Comparison of ENCODE assay signal across 23 cellular contexts in genomic region chr2:182300603-182301002, GRCh38.
DNase-seq lines count a peak whose midpoint lies in the region; ATAC-seq and TF ChIP-seq lines count a peak whose summit lies in the region.
"Had no signal": no experiment of that assay in that cellular context is flagged by ENCODE, and none has a peak within 500 bp of the region (broad histone marks: within the 10 kb centered on the region; RNA-seq: fewer than 3 reads in every experiment).

No MANE protein-coding gene starts in this region.

- TF ChIP-seq POLR2A in thyroid gland (IDR thresholded peaks at IDR 0.05) (no peak), Peyer's patch (IDR thresholded peaks at IDR 0.05) (no peak)

- intact Hi-C loops in thyroid gland (cut with DNase I): no loop called here

- H3K27ac ChIP-seq in thyroid gland: peak overlapping the region; percentile 33 to 52 (median 35)
- H3K27ac ChIP-seq in Peyer's patch: no peak overlapping the region
- H3K27ac ChIP-seq: 22Rv1, tibial artery had no signal

- H3K4me3 ChIP-seq in epithelial cell of esophagus (ENCODE audit: low read length) (no peak overlapping the region), thyroid gland (replicated peaks in 1 of 3) (no peak overlapping the region), Peyer's patch (no peak overlapping the region)
- H3K4me3 ChIP-seq: tibial artery had no signal

- H3K27ac Mint-ChIP-seq in natural killer cell treated with Interleukin-12 subunit alpha and Interleukin-12 subunit beta and Interleukin-15 and Interleukin-18, amount 100 ng/mL, for 72 hours: no peak overlapping the region
- H3K27ac Mint-ChIP-seq: immature natural killer cell; memory B cell; naive thymus-derived CD8-positive, alpha-beta T cell; stimulated activated effector memory CD8-positive, alpha-beta T cell treated with anti-CD3 and anti-CD28 coated beads, Interleukin-12 subunit alpha, Interleukin-12 subunit beta, amount 100 ng/mL, for 72 hours had no signal

- H3K4me1 ChIP-seq in thyroid gland (peaks cover 13 to 34% of the 10 kb centered on the region in 2 donors), Peyer's patch (no peaks in the 10 kb centered on the region)

- H3K27me3 ChIP-seq in thyroid gland: no peaks in the 10 kb centered on the region
- H3K27me3 ChIP-seq in Peyer's patch: no peaks in the 10 kb centered on the region
- H3K27me3 ChIP-seq: tibial artery had no signal

- H3K9me3 Mint-ChIP-seq in natural killer cell treated with Interleukin-12 subunit alpha and Interleukin-12 subunit beta and Interleukin-15 and Interleukin-18, amount 100 ng/mL, for 72 hours: peaks cover 3% of the 10 kb centered on the region

- no peaks in the 10 kb centered on the region for H3K36me3 ChIP-seq in thyroid gland
- H3K36me3 ChIP-seq in Peyer's patch: no peaks in the 10 kb centered on the region
- H3K36me3 ChIP-seq: tibial artery had no signal

- H3K9me3 ChIP-seq in thyroid gland: no peaks in the 10 kb centered on the region
- no peaks in the 10 kb centered on the region for H3K9me3 ChIP-seq in Peyer's patch
- H3K9me3 ChIP-seq: tibial artery had no signal

- 52 to 60% methylated on average over 4 of the region's 4 CpGs for WGBS in thyroid gland, 2 donors

- no peaks in the 10 kb centered on the region for H3K36me3 Mint-ChIP-seq in natural killer cell treated with Interleukin-12 subunit alpha and Interleukin-12 subunit beta and Interleukin-15 and Interleukin-18, amount 100 ng/mL, for 72 hours
- H3K36me3 Mint-ChIP-seq: immature natural killer cell; memory B cell; naive thymus-derived CD8-positive, alpha-beta T cell; stimulated activated effector memory CD8-positive, alpha-beta T cell treated with anti-CD3 and anti-CD28 coated beads, Interleukin-12 subunit alpha, Interleukin-12 subunit beta, amount 100 ng/mL, for 72 hours had no signal

- H3K4me1 Mint-ChIP-seq in natural killer cell treated with Interleukin-12 subunit alpha and Interleukin-12 subunit beta and Interleukin-15 and Interleukin-18, amount 100 ng/mL, for 72 hours (ENCODE audit: low read depth in 2 of 2): no peaks in the 10 kb centered on the region
- H3K4me1 Mint-ChIP-seq: immature natural killer cell; memory B cell; naive thymus-derived CD8-positive, alpha-beta T cell; stimulated activated effector memory CD8-positive, alpha-beta T cell treated with anti-CD3 and anti-CD28 coated beads, Interleukin-12 subunit alpha, Interleukin-12 subunit beta, amount 100 ng/mL, for 72 hours had no signal

- no peak overlapping the region for H3K4me3 Mint-ChIP-seq in natural killer cell treated with Interleukin-12 subunit alpha and Interleukin-12 subunit beta and Interleukin-15 and Interleukin-18, amount 100 ng/mL, for 72 hours
- H3K4me3 Mint-ChIP-seq: immature natural killer cell; memory B cell; naive thymus-derived CD8-positive, alpha-beta T cell; stimulated activated effector memory CD8-positive, alpha-beta T cell treated with anti-CD3 and anti-CD28 coated beads, Interleukin-12 subunit alpha, Interleukin-12 subunit beta, amount 100 ng/mL, for 72 hours had no signal

- H3K27me3 Mint-ChIP-seq in natural killer cell treated with Interleukin-12 subunit alpha and Interleukin-12 subunit beta and Interleukin-15 and Interleukin-18, amount 100 ng/mL, for 72 hours: no peaks in the 10 kb centered on the region
- H3K27me3 Mint-ChIP-seq: memory B cell had no signal

- DNase-seq in NCI-H2107 treated with DMSO at 0.1 percent for 48 hours (lab: John Stamatoyannopoulos, UW; ENCODE audit: unreplicated experiment): peak; percentile 24
- no peak for DNase-seq in NCI-H2107 (lab: John Stamatoyannopoulos, UW)
- DNase-seq in NCI-H446 treated with DMSO at 0.1 percent for 48 hours (lab: John Stamatoyannopoulos, UW): peak; percentile 93
- peak; percentile 36 for DNase-seq in epithelial cell of esophagus (ENCODE audit: low read depth)
- DNase-seq in thyroid gland: no peak
- DNase-seq in natural killer cell treated with Interleukin-12 subunit alpha and Interleukin-12 subunit beta and Interleukin-15 and Interleukin-18, amount 100 ng/mL, for 72 hours (ENCODE audit: low spot score): no peak
- DNase-seq in Peyer's patch: no peak
- DNase-seq: activated CD4-positive, alpha-beta T cell treated with anti-CD3 and anti-CD28 coated beads for 4 hours; activated effector memory CD4-positive, alpha-beta T cell treated with anti-CD3 and anti-CD28 coated beads, Interleukin-2, amount 50 U/mL, for 16 hours; amygdala; C1 segment of cervical spinal cord; DMS 273 treated with DMSO at 0.1 percent for 48 hours; glutamatergic neuron; immature natural killer cell; naive thymus-derived CD8-positive, alpha-beta T cell; NCI-H1436 treated with DMSO at 0.1 percent for 48 hours; posterior cingulate gyrus; stimulated activated CD4-positive, alpha-beta T cell treated with anti-CD3 and anti-CD28 coated beads, Interleukin-12 subunit alpha, Interleukin-12 subunit beta, amount 100 ng/mL, for 4 hours; tibial artery had no signal

- no peak for ATAC-seq in natural killer cell treated with Interleukin-12 subunit alpha and Interleukin-12 subunit beta and Interleukin-15 and Interleukin-18, amount 100 ng/mL, for 72 hours
- no peak for ATAC-seq in esophagus mucosa
- ATAC-seq: naive thymus-derived CD8-positive, alpha-beta T cell; stimulated activated effector memory CD8-positive, alpha-beta T cell treated with anti-CD3 and anti-CD28 coated beads, Interleukin-12 subunit alpha, Interleukin-12 subunit beta, amount 100 ng/mL, for 72 hours had no signal

- TF ChIP-seq CTCF in epithelial cell of esophagus (IDR thresholded peaks at IDR 0.05; ENCODE audit: insufficient read depth, low read depth, low read length, missing control alignments): no peak
- no peak for TF ChIP-seq CTCF in thyroid gland (IDR thresholded peaks at IDR 0.05)
- TF ChIP-seq CTCF in Peyer's patch (IDR thresholded peaks at IDR 0.05): no peak

Comparison
In these comparisons a context has a peak if more than half of its experiments do, and no peak if none do; other contexts are left out.
1. DNase-seq: peak in NCI-H2107 treated with DMSO at 0.1 percent for 48 hours (single experiment), NCI-H446 treated with DMSO at 0.1 percent for 48 hours (single experiment) and epithelial cell of esophagus (single experiment); none in NCI-H2107 (single experiment), thyroid gland (0 of 2), natural killer cell treated with Interleukin-12 subunit alpha and Interleukin-12 subunit beta and Interleukin-15 and Interleukin-18, amount 100 ng/mL, for 72 hours (single experiment) and Peyer's patch (0 of 3).
2. H3K27ac ChIP-seq: peak in thyroid gland (3 of 3); none in Peyer's patch (0 of 4).